In the genomic region with DNA sequence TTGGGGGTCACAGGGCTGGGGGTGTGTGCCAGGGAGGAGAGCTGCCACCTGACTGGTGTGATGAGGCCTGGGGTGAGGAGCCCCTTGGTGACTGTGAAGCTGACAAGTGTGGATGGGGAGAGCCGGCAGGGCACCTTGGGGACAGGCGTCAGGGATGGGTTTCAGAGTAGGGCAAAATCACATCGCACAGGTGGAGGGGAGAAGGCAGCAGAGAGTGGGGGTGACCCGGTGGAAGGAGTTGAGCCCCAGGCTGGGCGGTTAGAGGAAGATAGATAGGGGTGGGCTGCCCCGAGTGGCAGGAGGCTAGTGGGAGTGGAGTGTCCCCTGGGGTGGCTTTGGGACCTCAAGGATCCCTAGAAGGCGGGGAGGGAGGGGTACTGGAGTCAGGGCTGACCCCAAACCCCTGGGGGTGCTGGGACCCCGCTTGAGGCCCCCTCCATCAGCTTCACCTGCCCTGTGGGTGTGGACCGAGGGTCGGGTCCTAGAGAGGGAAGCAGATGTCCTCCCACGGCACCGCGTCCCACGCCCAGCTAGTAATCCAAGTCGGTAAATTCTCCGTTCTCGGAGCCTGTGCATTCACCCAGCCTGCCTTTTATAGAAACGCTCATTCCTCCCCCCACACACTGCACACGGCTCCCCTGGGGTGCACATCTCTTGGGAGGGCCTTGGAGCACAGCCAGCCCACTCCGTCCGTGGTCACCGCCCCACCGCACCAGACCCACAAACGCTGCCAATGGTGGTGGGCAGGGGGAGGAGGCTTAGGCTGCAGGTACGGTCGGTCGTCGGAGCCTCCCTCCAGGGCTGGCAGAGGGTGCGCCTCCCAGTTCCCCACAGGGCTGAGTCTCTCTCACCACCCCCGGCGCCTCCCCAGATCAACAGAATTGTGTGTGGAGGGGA, we compare ENCODE assay signal across 11 cellular contexts. TPM values are rescaled to one million over a fixed set of nuclear protein-coding genes. Genes with fewer than 3 reads are reported as not detected.
DNase-seq lines count a peak whose midpoint lies in the region; ATAC-seq and TF ChIP-seq lines count a peak whose summit lies in the region.
"Had no signal": no experiment of that assay in that cellular context is flagged by ENCODE, and none has a peak within 500 bp of the region (broad histone marks: within the 10 kb centered on the region; RNA-seq: fewer than 3 reads in every experiment).

No MANE protein-coding gene starts in this region.

- H3K9me3 ChIP-seq in NT2/D1 (ENCODE audit: insufficient read depth, low read length) (peaks cover 3% of the 10 kb centered on the region; the same call in 1 of the 2 replicates), esophagus muscularis mucosa (no peaks in the 10 kb centered on the region)
- H3K9me3 ChIP-seq: upper lobe of left lung had no signal

- TF ChIP-seq CTCF in esophagus muscularis mucosa (IDR thresholded peaks at IDR 0.05): no peak

- DNase-seq in NT2/D1 (ENCODE audit: low read depth, low spot score): no peak
- no peak for DNase-seq in esophagus muscularis mucosa (ENCODE audit: extremely low spot score)
- DNase-seq in sciatic nerve (ENCODE audit: low spot score): peak; percentile 61
- DNase-seq in DMS153 treated with DMSO at 0.1 percent for 48 hours (lab: John Stamatoyannopoulos, UW; ENCODE audit: unreplicated experiment): no peak
- DNase-seq in superior temporal gyrus (ENCODE audit: extremely low spot score): no peak
- no peak for DNase-seq in hepatic stellate cell (ENCODE audit: low spot score)
- DNase-seq: cortex of kidney, NCI-H510A had no signal

- ATAC-seq in sciatic nerve: no peak

- WGBS in esophagus muscularis mucosa: 62% methylated on average over 24 of the region's 31 CpGs

- TF ChIP-seq EP300 in esophagus muscularis mucosa (IDR thresholded peaks at IDR 0.05): no peak

- intact Hi-C loops in esophagus muscularis mucosa (cut with DNase I) (no loop called here), sciatic nerve (cut with DNase I) (no loop called here)

- H3K4me1 ChIP-seq in NT2/D1 (ENCODE audit: insufficient read depth, insufficient read length): peaks cover 44% of the 10 kb centered on the region
- H3K4me1 ChIP-seq in esophagus muscularis mucosa: peaks cover 47 to 93% (median 89%) of the 10 kb centered on the region in 4 donors

- H3K27ac ChIP-seq in esophagus muscularis mucosa (replicated peaks in 1 of 4): peak overlapping the region; percentile 91 to 96 (median 94)
- H3K27ac ChIP-seq: upper lobe of left lung, VCaP had no signal

- no peak overlapping the region for H3K4me3 ChIP-seq in NT2/D1 (ENCODE audit: insufficient read length, low read depth)
- H3K4me3 ChIP-seq in esophagus muscularis mucosa: peak overlapping the region; percentile 68 to 81 (median 71)
- H3K4me3 ChIP-seq: upper lobe of left lung had no signal

- H3K36me3 ChIP-seq in NT2/D1 (ENCODE audit: insufficient read depth, insufficient read length, low read length): peaks cover 53% of the 10 kb centered on the region
- H3K36me3 ChIP-seq in esophagus muscularis mucosa: peaks cover 9 to 23% (median 18%) of the 10 kb centered on the region in 4 donors

- H3K27me3 ChIP-seq in NT2/D1 (ENCODE audit: insufficient read depth, insufficient read length) (peaks cover 4% of the 10 kb centered on the region), esophagus muscularis mucosa (peaks cover 0 to 13% (median 2%) of the 10 kb centered on the region in 4 donors)

- H3K9ac ChIP-seq in NT2/D1 (ENCODE audit: insufficient read length, low read depth): peak overlapping the region; percentile 67

- no peak for TF ChIP-seq POLR2A in esophagus muscularis mucosa (IDR thresholded peaks at IDR 0.05; ENCODE audit: low read depth)

RNA-seq across cellular contexts. Expression of a gene that starts 2.4 kb away (rescaled TPM):
- total RNA-seq in esophagus muscularis mucosa (10 to 100 TPM; 28.7 to 59.4 (median 49.2) TPM), sciatic nerve (1.5 TPM)

RNA-seq across cellular contexts. Expression of a gene that starts 3.4 kb away (rescaled TPM):
- total RNA-seq in esophagus muscularis mucosa (10 to 100 TPM; 32.4 to 47.2 (median 35.0) TPM), sciatic nerve (14.9 TPM)

RNA-seq across cellular contexts. Expression of a gene that starts 8.9 kb away (rescaled TPM):
- 1 to 10 TPM; 2.2 to 8.3 (median 6.1) TPM for total RNA-seq in esophagus muscularis mucosa
- not detected for total RNA-seq in sciatic nerve
- total RNA-seq: frontal cortex had no signal

RNA-seq across cellular contexts. Expression of a gene that starts 19.9 kb away (rescaled TPM):
- total RNA-seq in esophagus muscularis mucosa (10 to 100 TPM; 17.2 to 31.9 (median 24.5) TPM), sciatic nerve (34.0 TPM)

RNA-seq across cellular contexts. Expression of a gene that starts 19.9 kb away (rescaled TPM):
- 100 to 1,000 TPM in 1 of 4 donors, 10 to 100 TPM in 3; 61.6 to 111 (median 98.5) TPM for total RNA-seq in esophagus muscularis mucosa
- 49.6 TPM for total RNA-seq in sciatic nerve

Comparison
In these comparisons a context has a peak if more than half of its experiments do, and no peak if none do; other contexts are left out.
1. RNA of a gene that starts 2.4 kb away (total RNA-seq): 28.7 to 59.4 TPM in esophagus muscularis mucosa; 1.5 TPM in sciatic nerve (single experiment); every median in the first group is over 10 times any median in the second.